7 cellular contexts compared by ENCODE assay signal in genomic region chr17:8965394-8966168, GRCh38. TPM values are rescaled to one million over a fixed set of nuclear protein-coding genes. Genes with fewer than 3 reads are reported as not detected.
DNase-seq lines count a peak whose midpoint lies in the region; ATAC-seq and TF ChIP-seq lines count a peak whose summit lies in the region.

TSS of gene PIK3R5 (minus strand) at chr17:8965707. CDS start at chr17:8911494, 54,213 bp downstream.

- H3K27me3 Mint-ChIP-seq in nephron progenitor cell (ENCODE audit: low read depth, poor library complexity): peaks cover 80% of the 10 kb centered on the region

- DNase-seq in activated CD4-positive, alpha-beta T cell treated with anti-CD3 and anti-CD28 coated beads for 24 hours (ENCODE audit: low read depth in 2 of 2): peak; percentile 76 to 80
- peak; percentile 73 for DNase-seq in nephron progenitor cell
- DNase-seq in AG08396 (ENCODE audit: low spot score): no peak

- no peaks in the 10 kb centered on the region for H3K36me3 Mint-ChIP-seq in nephron progenitor cell (ENCODE audit: low read depth)

- H3K27ac ChIP-seq in ectodermal cell (ENCODE audit: insufficient read depth, low read depth, low read length, poor library complexity, severe bottlenecking): no peak within 1 kb of the TSS

- TF ChIP-seq CTCF in nephron progenitor cell (IDR thresholded peaks at IDR 0.05) (no peak), subcutaneous adipose tissue (IDR thresholded peaks at IDR 0.05; ENCODE audit: low read depth) (no peak)

- peak within 1 kb of the TSS; percentile 65 for H3K4me3 Mint-ChIP-seq in nephron progenitor cell

- no peaks in the 10 kb centered on the region for H3K9me3 ChIP-seq in ectodermal cell (ENCODE audit: control insufficient read depth, low read length)

- H3K36me3 ChIP-seq in ectodermal cell (ENCODE audit: control insufficient read depth, insufficient read depth, low read length): no peaks in the 10 kb centered on the region

- peaks cover 19% of the 10 kb centered on the region for H3K4me1 Mint-ChIP-seq in nephron progenitor cell

- H3K27ac Mint-ChIP-seq in nephron progenitor cell: no peak within 1 kb of the TSS

- peaks cover 47% of the 10 kb centered on the region for H3K27me3 ChIP-seq in ectodermal cell (ENCODE audit: control insufficient read depth, insufficient read depth, low read length, poor library complexity, severe bottlenecking)

- H3K4me1 ChIP-seq in ectodermal cell (ENCODE audit: control insufficient read depth, insufficient read depth, low read length): no peaks in the 10 kb centered on the region

- H3K4me3 ChIP-seq in ectodermal cell (ENCODE audit: insufficient read depth, low read depth, low read length): peak within 1 kb of the TSS; percentile 31

- WGBS in ectodermal cell, 2 experiments: 5% methylated on average over 68 to 70 of the region's 72 CpGs

- peaks cover 26% of the 10 kb centered on the region for H3K9me3 Mint-ChIP-seq in nephron progenitor cell

- ATAC-seq in GM19395 (IDR thresholded peaks at IDR 0.05; ENCODE audit: unreplicated experiment): peak; percentile 64
- peak; percentile 76 for ATAC-seq in HG03521 (IDR thresholded peaks at IDR 0.05; ENCODE audit: unreplicated experiment)

RNA-seq across cellular contexts. Expression of gene PIK3R5, which starts in this region (rescaled TPM):
- 1.4 TPM for polyA plus RNA-seq in ectodermal cell (2013, experiment 1 of 4)
- polyA plus RNA-seq in ectodermal cell (2013, experiment 2 of 4): 1.2 TPM
- 1.8 TPM for polyA plus RNA-seq in ectodermal cell (2013, experiment 3 of 4)
- polyA plus RNA-seq in ectodermal cell (2013, experiment 4 of 4): 1.1 TPM
- total RNA-seq in subcutaneous adipose tissue: 10 to 100 TPM; 12.2 to 56.9 (median 25.5) TPM
